In genomic region chr3:123750209-123750608, GRCh38 we compare ENCODE assay signal across 11 cellular contexts.
DNase-seq lines count a peak whose midpoint lies in the region; ATAC-seq and TF ChIP-seq lines count a peak whose summit lies in the region.
"Had no signal": no experiment of that assay in that cellular context is flagged by ENCODE, and none has a peak within 500 bp of the region (broad histone marks: within the 10 kb centered on the region; RNA-seq: fewer than 3 reads in every experiment).

No MANE protein-coding gene starts in this region.

- no peak for TF ChIP-seq RAD21 in liver (IDR thresholded peaks at IDR 0.05)

- TF ChIP-seq CTCF in HFFc6 (IDR thresholded peaks at IDR 0.05) (no peak), ascending aorta (IDR thresholded peaks at IDR 0.05) (no peak), liver (IDR thresholded peaks at IDR 0.05; ENCODE audit: low read depth, low read length, missing input control) (no peak), tibial artery (IDR thresholded peaks at IDR 0.05) (no peak)

- H3K9me3 ChIP-seq in ascending aorta: peaks cover 0 to 9% of the 10 kb centered on the region in 2 donors
- H3K9me3 ChIP-seq in liver (ENCODE audit: control insufficient read depth in 4 of 4, low read length in 3 of 4): no peaks in the 10 kb centered on the region
- H3K9me3 ChIP-seq in tibial artery: no peaks in the 10 kb centered on the region

- 26% methylated on average over 1 of the region's 1 CpG for WGBS in liver

- DNase-seq in HFFc6 (no peak), ascending aorta (ENCODE audit: low spot score in 2 of 2) (no peak), tibial artery (no peak), NCI-H1694 treated with DMSO at 0.1 percent for 48 hours (lab: John Stamatoyannopoulos, UW) (no peak)
- DNase-seq in activated CD4-positive, alpha-beta T cell treated with anti-CD3 and anti-CD28 coated beads, Interleukin-2, amount 50 U/mL, for 4 hours: no peak
- DNase-seq: activated CD8-positive, alpha-beta memory T cell treated with anti-CD3 and anti-CD28 coated beads for 24 hours; CD4-positive, CD25-positive, alpha-beta regulatory T cell had no signal

- peak overlapping the region; percentile 74 to 81 for H3K27ac ChIP-seq in ascending aorta
- peak overlapping the region; percentile 50 to 52 for H3K27ac ChIP-seq in liver (ENCODE audit: low read depth in 1 of 2, low read length in 2 of 2)
- peak overlapping the region; percentile 62 for H3K27ac ChIP-seq in tibial artery
- H3K27ac ChIP-seq: cardiac muscle cell, SK-N-MC had no signal

- peaks cover 84% of the 10 kb centered on the region for H3K4me1 Mint-ChIP-seq in HFFc6 (ENCODE audit: low read depth)
- H3K4me1 Mint-ChIP-seq: CD4-positive, CD25-positive, alpha-beta regulatory T cell had no signal

- H3K36me3 ChIP-seq in ascending aorta: peaks cover 0 to 5% of the 10 kb centered on the region in 2 donors
- no peaks in the 10 kb centered on the region for H3K36me3 ChIP-seq in liver (ENCODE audit: control insufficient read depth in 4 of 4, insufficient read depth in 3 of 4, low read depth in 1 of 4, low read length in 3 of 4)
- H3K36me3 ChIP-seq in tibial artery: no peaks in the 10 kb centered on the region
- H3K36me3 ChIP-seq: cardiac muscle cell had no signal

- H3K36me3 Mint-ChIP-seq in HFFc6 (ENCODE audit: low read depth): peaks cover 73% of the 10 kb centered on the region
- H3K36me3 Mint-ChIP-seq: CD4-positive, CD25-positive, alpha-beta regulatory T cell had no signal

- H3K4me3 Mint-ChIP-seq in HFFc6: peak overlapping the region; percentile 68
- H3K4me3 Mint-ChIP-seq: CD4-positive, CD25-positive, alpha-beta regulatory T cell had no signal

- no peak overlapping the region for H3K9ac ChIP-seq in liver (ENCODE audit: low read depth in 1 of 2, low read length in 2 of 2)

- intact Hi-C loops in ascending aorta (cut with DNase I): loop anchor here (2.0 kb wide), 2 partner anchors 29 to 67 kb away; no protein-coding TSS in a partner anchor
- intact Hi-C loops in tibial artery (cut with DNase I; ENCODE audit: low total_unique reads): no loop called here

- no peak overlapping the region for H3K4me3 ChIP-seq in ascending aorta
- H3K4me3 ChIP-seq in liver (ENCODE audit: low read depth in 1 of 3, low read length in 3 of 3): no peak overlapping the region
- no peak overlapping the region for H3K4me3 ChIP-seq in tibial artery
- H3K4me3 ChIP-seq: cardiac muscle cell, SK-N-MC had no signal

- no peak for ATAC-seq in GM18511 (IDR thresholded peaks at IDR 0.05; ENCODE audit: unreplicated experiment)

- H3K27me3 Mint-ChIP-seq in HFFc6 (ENCODE audit: insufficient read depth): peaks cover 16% of the 10 kb centered on the region

- peaks cover 9% of the 10 kb centered on the region for H3K9me3 Mint-ChIP-seq in HFFc6

- H3K4me1 ChIP-seq in ascending aorta (peaks cover 10 to 40% of the 10 kb centered on the region in 2 donors), liver (ENCODE audit: control insufficient read depth in 4 of 4, insufficient read depth in 4 of 4, low read length in 3 of 4) (peaks cover 16 to 71% (median 49%) of the 10 kb centered on the region in 4 donors), tibial artery (peaks cover 0 to 64% (median 24%) of the 10 kb centered on the region in 4 donors)

- no peaks in the 10 kb centered on the region for H3K27me3 ChIP-seq in ascending aorta
- no peaks in the 10 kb centered on the region for H3K27me3 ChIP-seq in liver (ENCODE audit: control insufficient read depth in 4 of 4, insufficient read depth in 4 of 4, low read length in 3 of 4)
- no peaks in the 10 kb centered on the region for H3K27me3 ChIP-seq in tibial artery
- H3K27me3 ChIP-seq: cardiac muscle cell had no signal

- H3K27ac Mint-ChIP-seq in HFFc6: peak overlapping the region; percentile 94
- H3K27ac Mint-ChIP-seq: CD4-positive, CD25-positive, alpha-beta regulatory T cell had no signal

TF ChIP-seq in liver, 16 proteins besides CTCF, POLR2A, EP300 and RAD21:
- TF ChIP-seq JUND (IDR thresholded peaks at IDR 0.05) (no peak), HNF4G (IDR thresholded peaks at IDR 0.05) (no peak), RXRA (IDR thresholded peaks at IDR 0.05) (no peak), ATF3 (IDR thresholded peaks at IDR 0.05) (no peak), TAF1 (conservative IDR thresholded peaks at IDR 0.05) (no peak), HNF4A (conservative IDR thresholded peaks at IDR 0.05) (no peak), EGR1 (IDR thresholded peaks at IDR 0.05; ENCODE audit: low read depth in 2 of 2) (no peak), NR2F2 (IDR thresholded peaks at IDR 0.05) (no peak), SP1 (IDR thresholded peaks at IDR 0.05) (no peak), REST (IDR thresholded peaks at IDR 0.05) (no peak), FOXA2 (IDR thresholded peaks at IDR 0.05) (no peak), FOXA1 (IDR thresholded peaks at IDR 0.05) (no peak), ZBTB33 (IDR thresholded peaks at IDR 0.05) (no peak), MAX (IDR thresholded peaks at IDR 0.05) (no peak), GABPA (IDR thresholded peaks at IDR 0.05 in 1 of 2, conservative IDR thresholded peaks at IDR 0.05 in 1 of 2) (no peak), YY1 (IDR thresholded peaks at IDR 0.05) (no peak)
